8 cellular contexts compared by ENCODE assay signal in genomic region chr12:69157023-69157655, GRCh38.
DNase-seq lines count a peak whose midpoint lies in the region; TF ChIP-seq lines count a peak whose summit lies in the region.

No MANE protein-coding gene starts in this region.

- H3K4me1 ChIP-seq in HAP-1 (peaks cover 6% of the 10 kb centered on the region), SK-N-SH (ENCODE audit: control insufficient read depth in 1 of 2, insufficient read depth in 2 of 2, low read depth in 1 of 2, low read length in 1 of 2) (no peaks in the 10 kb centered on the region; a peak in 2 of 4 replicates), uterus (no peaks in the 10 kb centered on the region)

- H3K36me3 ChIP-seq in HAP-1 (replicated peaks) (no peaks in the 10 kb centered on the region), SK-N-SH (replicated peaks in 1 of 2; ENCODE audit: control insufficient read depth in 1 of 2, insufficient read depth in 2 of 2, low read length in 1 of 2) (no peaks in the 10 kb centered on the region), uterus (no peaks in the 10 kb centered on the region)

- H3K4me3 ChIP-seq in HAP-1, result no peak overlapping the region
- H3K4me3 ChIP-seq in SK-N-SH (ENCODE audit: low read depth in 2 of 2, low read length in 1 of 2), result peak overlapping the region; percentile 1 to 23; a peak in 3 of 4 replicates
- no peak overlapping the region for H3K4me3 ChIP-seq in uterus

- H3K27me3 Mint-ChIP-seq in activated naive CD4-positive, alpha-beta T cell treated with anti-CD3 and anti-CD28 coated beads, Interleukin-2, amount 10 ng/mL, durations not matched to agents 7 days and 5 days, result no peaks in the 10 kb centered on the region
- H3K27me3 Mint-ChIP-seq in progenitor cell of endocrine pancreas, result no peaks in the 10 kb centered on the region

- H4K20me1 ChIP-seq in SK-N-SH (ENCODE audit: insufficient read depth), result no peaks in the 10 kb centered on the region

- no peaks in the 10 kb centered on the region for H3F3A ChIP-seq in SK-N-SH (replicated peaks; ENCODE audit: insufficient read depth)

- H3K36me3 Mint-ChIP-seq in activated naive CD4-positive, alpha-beta T cell treated with anti-CD3 and anti-CD28 coated beads, Interleukin-2, amount 10 ng/mL, durations not matched to agents 7 days and 5 days, result no peaks in the 10 kb centered on the region
- H3K36me3 Mint-ChIP-seq in progenitor cell of endocrine pancreas (ENCODE audit: insufficient read depth), result no peaks in the 10 kb centered on the region

- peak; percentile 63 for TF ChIP-seq RAD21 in SK-N-SH (IDR thresholded peaks at IDR 0.05; ENCODE audit: low read length)

- WGBS in SK-N-SH (ENCODE audit: low lambda C conversion rate), result 27% methylated on average over 11 of the region's 13 CpGs

- H3K9ac ChIP-seq in SK-N-SH, result no peak overlapping the region

- H3K27ac ChIP-seq in SK-N-SH (ENCODE audit: low read depth in 2 of 2, low read length in 1 of 2) (no peak overlapping the region), uterus (no peak overlapping the region)

- CTCF ChIA-PET in GM10248 (lab: Yijun Ruan, JAX) (interaction anchor here (0.7 to 7.5 kb wide), 40 partner anchors 9 to 483 kb away, joined by 3 to 99 read pairs (median 5); no protein-coding TSS in a partner anchor), SK-N-SH (lab: Yijun Ruan, JAX) (interaction anchor here (0.7 to 4.7 kb wide), 29 partner anchors 7 to 482 kb away, joined by 3 to 29 read pairs (median 4); no protein-coding TSS in a partner anchor)
- CTCF ChIA-PET in activated naive CD4-positive, alpha-beta T cell treated with anti-CD3 and anti-CD28 coated beads, Interleukin-2, amount 10 ng/mL, durations not matched to agents 7 days and 5 days (lab: Charles Lee), result interaction anchor here (0.7 to 7.1 kb wide), 28 partner anchors 7 to 483 kb away, joined by 3 to 94 read pairs (median 4); no protein-coding TSS in a partner anchor

- H3K27me3 ChIP-seq in HAP-1 (ENCODE audit: low read depth), result no peaks in the 10 kb centered on the region
- H3K27me3 ChIP-seq in SK-N-SH (ENCODE audit: insufficient read depth), result no peaks in the 10 kb centered on the region
- no peaks in the 10 kb centered on the region for H3K27me3 ChIP-seq in uterus

- H3K79me2 ChIP-seq in SK-N-SH (ENCODE audit: insufficient read depth), result no peaks in the 10 kb centered on the region

- H3K4me3 Mint-ChIP-seq in activated naive CD4-positive, alpha-beta T cell treated with anti-CD3 and anti-CD28 coated beads, Interleukin-2, amount 10 ng/mL, durations not matched to agents 7 days and 5 days, result no peak overlapping the region
- H3K4me3 Mint-ChIP-seq in progenitor cell of endocrine pancreas (ENCODE audit: low read depth), result no peak overlapping the region

- no peak for TF ChIP-seq EP300 in SK-N-SH (IDR thresholded peaks at IDR 0.05; ENCODE audit: borderline replicate concordance in 1 of 2, low read depth in 1 of 2, low read length in 1 of 2)

- peak overlapping the region; percentile 96 for H2AFZ ChIP-seq in SK-N-SH (ENCODE audit: low read depth)

- peak overlapping the region; percentile 42 for H3K4me2 ChIP-seq in SK-N-SH

- H3K27ac Mint-ChIP-seq in activated naive CD4-positive, alpha-beta T cell treated with anti-CD3 and anti-CD28 coated beads, Interleukin-2, amount 10 ng/mL, durations not matched to agents 7 days and 5 days, result no peak overlapping the region
- H3K27ac Mint-ChIP-seq in progenitor cell of endocrine pancreas, result no peak overlapping the region

- TF ChIP-seq POLR2A in uterus (IDR thresholded peaks at IDR 0.05), result no peak

- peak; percentile 97 for TF ChIP-seq CTCF in GM10248 (IDR thresholded peaks at IDR 0.05; ENCODE audit: control extremely low read depth, extremely low read depth, low read depth, missing control alignments)
- TF ChIP-seq CTCF in SK-N-SH (IDR thresholded peaks at IDR 0.05), result peak; percentile 92
- TF ChIP-seq CTCF in progenitor cell of endocrine pancreas (IDR thresholded peaks at IDR 0.05; ENCODE audit: unreplicated experiment), result peak; percentile 87
- peak; percentile 65 to 74 (median 70) for TF ChIP-seq CTCF in uterus (IDR thresholded peaks at IDR 0.05)

- no peaks in the 10 kb centered on the region for H3K9me3 Mint-ChIP-seq in activated naive CD4-positive, alpha-beta T cell treated with anti-CD3 and anti-CD28 coated beads, Interleukin-2, amount 10 ng/mL, durations not matched to agents 7 days and 5 days
- H3K9me3 Mint-ChIP-seq in progenitor cell of endocrine pancreas (ENCODE audit: low read depth), result no peaks in the 10 kb centered on the region

- no peaks in the 10 kb centered on the region for H3K9me2 ChIP-seq in SK-N-SH

- in situ Hi-C loops in HAP-1 (cut with MboI; ENCODE audit: low sequenced_read_pairs), result loop anchor here (10.0 kb wide), 1 partner anchor 418 kb away; no protein-coding TSS in a partner anchor

- H3K4me1 Mint-ChIP-seq in activated naive CD4-positive, alpha-beta T cell treated with anti-CD3 and anti-CD28 coated beads, Interleukin-2, amount 10 ng/mL, durations not matched to agents 7 days and 5 days, result peaks cover 36% of the 10 kb centered on the region
- H3K4me1 Mint-ChIP-seq in progenitor cell of endocrine pancreas (ENCODE audit: low read depth), result peaks cover 8% of the 10 kb centered on the region

- peak; percentile 85 for DNase-seq in GM10248 (ENCODE audit: extremely low spot score)
- DNase-seq in HAP-1 (ENCODE audit: low spot score in 2 of 2), result peak; percentile 82 to 95
- peak; percentile 80 for DNase-seq in M059J (ENCODE audit: low read depth)
- peak; percentile 81 for DNase-seq in SK-N-SH
- DNase-seq in activated naive CD4-positive, alpha-beta T cell treated with anti-CD3 and anti-CD28 coated beads, Interleukin-2, amount 10 ng/mL, durations not matched to agents 7 days and 5 days, result peak; percentile 93
- DNase-seq in head of caudate nucleus, result peak; percentile 71 to 94 (median 88)
- DNase-seq in progenitor cell of endocrine pancreas (ENCODE audit: low spot score, unreplicated experiment), result peak; percentile 76
- peak; percentile 60 to 77 for DNase-seq in uterus

- H3K9me3 ChIP-seq in HAP-1 (no peaks in the 10 kb centered on the region), SK-N-SH (no peaks in the 10 kb centered on the region), uterus (no peaks in the 10 kb centered on the region)

- POLR2A ChIA-PET in GM10248 (lab: Yijun Ruan, JAX), result interaction anchor here (1.7 kb wide), 1 partner anchor 91 kb away, joined by 5 read pairs; no protein-coding TSS in a partner anchor
- POLR2A ChIA-PET in SK-N-SH (lab: Yijun Ruan, JAX), result interaction anchor here (0.6 kb wide), 1 partner anchor 129 kb away, joined by 4 read pairs; no protein-coding TSS in a partner anchor

- intact Hi-C loops in head of caudate nucleus (cut with DNase I) (loop anchor here (10.0 kb wide), 1 partner anchor 332 kb away; no protein-coding TSS in a partner anchor), uterus (cut with DNase I; ENCODE audit: low total_unique reads) (no loop called here)

TF ChIP-seq in SK-N-SH, 30 proteins besides CTCF, POLR2A, EP300 and RAD21:
- TF ChIP-seq MAX (IDR thresholded peaks at IDR 0.05; ENCODE audit: low read depth) (no peak), GATA2 (CRISPR knock-in tag; IDR thresholded peaks at IDR 0.05) (no peak), ELF1 (IDR thresholded peaks at IDR 0.05) (peak; percentile 70; the same call in 1 of the 2 replicates), CHD2 (IDR thresholded peaks at IDR 0.05; ENCODE audit: low read length, partially characterized antibody) (peak; percentile 39), SMC3 (IDR thresholded peaks at IDR 0.05; ENCODE audit: low read depth, low read length) (peak; percentile 69)

Comparison
In these comparisons a context has a peak if more than half of its experiments do, and no peak if none do; other contexts are left out.
1. H3K4me3 ChIP-seq: peak in SK-N-SH (2 of 2); none in HAP-1 (single experiment) and uterus (0 of 2).
2. Peak in every context shown above with its lines, with median percentiles within 50 percentile points of each other: DNase-seq and CTCF ChIP-seq.